Comparison of ENCODE assay signal across 24 cellular contexts in genomic region chr12:21618566-21618965, GRCh38. TPM values are rescaled to one million over a fixed set of nuclear protein-coding genes. Genes with fewer than 3 reads are reported as not detected.
DNase-seq lines count a peak whose midpoint lies in the region; ATAC-seq, FAIRE-seq and TF ChIP-seq lines count a peak whose summit lies in the region.
"Had no signal": no experiment of that assay in that cellular context is flagged by ENCODE, and none has a peak within 500 bp of the region (broad histone marks: within the 10 kb centered on the region; RNA-seq: fewer than 3 reads in every experiment).

No MANE protein-coding gene starts in this region.

- POLR2A ChIA-PET in HEK293 (lab: Yijun Ruan, JAX) = no interaction called here
- POLR2A ChIA-PET in GM12878 (lab: Charles Lee) = no interaction called here

- no TSS peak for BruUV-seq in GM12878 (replicated peaks; lab: Mats Ljungman, UMichigan)

- H3K4me1 ChIP-seq in HEK293 (ENCODE audit: control insufficient read depth, insufficient read depth, low read length) = no peaks in the 10 kb centered on the region
- H3K4me1 ChIP-seq in GM12878 (ENCODE audit: control insufficient read depth, insufficient read depth, low read length) = no peaks in the 10 kb centered on the region
- H3K4me1 ChIP-seq: BE2C had no signal

- no peaks in the 10 kb centered on the region for H3K27me3 Mint-ChIP-seq in activated CD4-positive, alpha-beta T cell treated with anti-CD3 and anti-CD28 coated beads, Interleukin-2, amount 10 ng/mL, durations not matched to agents 24 days and 14 days

- FAIRE-seq in GM12878 (lab: Jason Lieb, UNC) = no peak
- FAIRE-seq: A204.1, D721Med, H54, RCC 7860 had no signal

- RAD21 ChIA-PET in GM12878 (lab: Charles Lee; ENCODE audit: unreplicated experiment) = no interaction called here

- H3K9me3 ChIP-seq in HEK293 (ENCODE audit: control insufficient read depth, insufficient read depth, low read depth, low read length) (no peaks in the 10 kb centered on the region; the same call in 1 of the 2 replicates), GM12878 (replicated peaks; ENCODE audit: control insufficient read depth, insufficient read depth, low read length) (no peaks in the 10 kb centered on the region)

- no peak for TF ChIP-seq RAD21 in GM12878 (IDR thresholded peaks at IDR 0.05; ENCODE audit: insufficient read depth, low read depth, low read length)

- SMC1A ChIA-PET in GM12878 (lab: Charles Lee; ENCODE audit: uncharacterized antibody, unreplicated experiment) = no interaction called here

- CTCF ChIA-PET in HEK293 (lab: Yijun Ruan, JAX) (no interaction called here), GM12878 (lab: Yijun Ruan, JAX) (no interaction called here)

- TF ChIP-seq POLR2A in GM12878 (IDR thresholded peaks at IDR 0.05; ENCODE audit: low read depth, low read length) = no peak

- H3K4me3 ChIP-seq in HEK293 (ENCODE audit: low read depth, low read length) = no peak overlapping the region
- no peak overlapping the region for H3K4me3 ChIP-seq in GM12878

- H3K36me3 ChIP-seq in HEK293 (ENCODE audit: control insufficient read depth in 2 of 2, insufficient read depth in 1 of 2, low read length in 2 of 2) (no peaks in the 10 kb centered on the region), GM12878 (ENCODE audit: control insufficient read depth in 2 of 2, insufficient read depth in 2 of 2, low read length in 1 of 2) (no peaks in the 10 kb centered on the region)
- H3K36me3 ChIP-seq: BE2C had no signal

- peaks cover 21% of the 10 kb centered on the region for H3K9me3 Mint-ChIP-seq in activated CD4-positive, alpha-beta T cell treated with anti-CD3 and anti-CD28 coated beads, Interleukin-2, amount 10 ng/mL, durations not matched to agents 24 days and 14 days
- peaks cover 7% of the 10 kb centered on the region in 2 donors for H3K9me3 Mint-ChIP-seq in activated naive CD4-positive, alpha-beta T cell treated with anti-CD3 and anti-CD28 coated beads, Interleukin-2, amount 50 U/mL, for 72 hours
- H3K9me3 Mint-ChIP-seq: HFFc6 had no signal

- peaks cover 4% of the 10 kb centered on the region for H3K36me3 Mint-ChIP-seq in activated CD4-positive, alpha-beta T cell treated with anti-CD3 and anti-CD28 coated beads, Interleukin-2, amount 10 ng/mL, durations not matched to agents 24 days and 14 days (ENCODE audit: low read depth)
- H3K36me3 Mint-ChIP-seq in activated naive CD4-positive, alpha-beta T cell treated with anti-CD3 and anti-CD28 coated beads, Interleukin-2, amount 50 U/mL, for 72 hours = peaks cover 4 to 21% of the 10 kb centered on the region in 2 donors

- H3K27ac Mint-ChIP-seq in activated CD4-positive, alpha-beta T cell treated with anti-CD3 and anti-CD28 coated beads, Interleukin-2, amount 10 ng/mL, durations not matched to agents 24 days and 14 days = peak overlapping the region; percentile 7
- peak overlapping the region; percentile 1 to 75 for H3K27ac Mint-ChIP-seq in activated naive CD4-positive, alpha-beta T cell treated with anti-CD3 and anti-CD28 coated beads, Interleukin-2, amount 50 U/mL, for 72 hours
- H3K27ac Mint-ChIP-seq: HFFc6 had no signal

- in situ Hi-C loops in GM12878 (cut with MboI) = no loop called here

- H3K9ac ChIP-seq in GM12878 (ENCODE audit: control insufficient read depth, insufficient read depth, low read length) = no peak overlapping the region

- H2AFZ ChIP-seq in GM12878 (ENCODE audit: control insufficient read depth, low read depth, low read length) = no peak overlapping the region

- H3K27ac ChIP-seq in HEK293 (ENCODE audit: extremely low read depth, low read depth, low read length) (no peak overlapping the region), GM12878 (ENCODE audit: control insufficient read depth, insufficient read depth) (no peak overlapping the region)

- intact Hi-C loops in activated CD4-positive, alpha-beta T cell treated with anti-CD3 and anti-CD28 coated beads, Interleukin-2, amount 10 ng/mL, durations not matched to agents 24 days and 14 days (cut with micrococcal nuclease) = loop anchor here (5.0 kb wide), 1 partner anchor 71 kb away; no protein-coding TSS in a partner anchor
- intact Hi-C loops in GM12878 (cut with micrococcal nuclease; ENCODE audit: unreplicated experiment) = no loop called here

- no peak overlapping the region for H3K4me3 Mint-ChIP-seq in activated CD4-positive, alpha-beta T cell treated with anti-CD3 and anti-CD28 coated beads, Interleukin-2, amount 10 ng/mL, durations not matched to agents 24 days and 14 days
- H3K4me3 Mint-ChIP-seq: HFFc6 had no signal

- no peaks in the 10 kb centered on the region for H3K27me3 ChIP-seq in GM12878 (replicated peaks in 1 of 2; ENCODE audit: control insufficient read depth in 2 of 2, insufficient read depth in 2 of 2, low read length in 1 of 2)
- H3K27me3 ChIP-seq: BE2C had no signal

- TF ChIP-seq EP300 in GM12878 (IDR thresholded peaks at IDR 0.05; ENCODE audit: borderline replicate concordance in 1 of 2, control insufficient read depth in 1 of 2, low read depth in 2 of 2, low read length in 2 of 2) = no peak

- H4K20me1 ChIP-seq in GM12878 (ENCODE audit: control insufficient read depth, insufficient read depth) = no peaks in the 10 kb centered on the region

- H3K4me1 Mint-ChIP-seq in activated CD4-positive, alpha-beta T cell treated with anti-CD3 and anti-CD28 coated beads, Interleukin-2, amount 10 ng/mL, durations not matched to agents 24 days and 14 days = peaks cover 37% of the 10 kb centered on the region

- ATAC-seq in activated naive CD4-positive, alpha-beta T cell treated with anti-CD3 and anti-CD28 coated beads, Interleukin-2, amount 50 U/mL, for 72 hours = peak; percentile 46 to 57
- ATAC-seq in GM12878 = 0 out of 3 replicates have a peak, but pooled peaks have one; percentile 22

- H3K4me2 ChIP-seq in GM12878 (ENCODE audit: control insufficient read depth, insufficient read depth) = no peak overlapping the region

- DNase-seq in activated CD4-positive, alpha-beta T cell treated with anti-CD3 and anti-CD28 coated beads, Interleukin-2, amount 10 ng/mL, durations not matched to agents 24 days and 14 days = no peak
- no peak for DNase-seq in activated CD4-positive, alpha-beta T cell treated with anti-CD3 and anti-CD28 coated beads, Interleukin-2, amount 50 U/mL, for 1 hour
- no peak for DNase-seq in activated naive CD4-positive, alpha-beta T cell treated with anti-CD3 and anti-CD28 coated beads, Interleukin-2, amount 50 U/mL, for 72 hours (ENCODE audit: low spot score in 2 of 2)
- DNase-seq in activated naive CD4-positive, alpha-beta T cell treated with Interleukin-2 at 50 U/mL for 16 hours = no peak
- DNase-seq in GM12878 (ENCODE audit: low read depth, low spot score) = no peak
- DNase-seq in NCI-H345 treated with DMSO at 0.1 percent for 48 hours (lab: John Stamatoyannopoulos, UW; ENCODE audit: unreplicated experiment) = no peak
- no peak for DNase-seq in stimulated activated CD4-positive, alpha-beta T cell treated with anti-CD3 and anti-CD28 coated beads, Interleukin-12 subunit alpha, Interleukin-12 subunit beta, amount 100 ng/mL, for 4 hours
- DNase-seq: BE2C, DMS79, HFFc6, MM.1S, NCI-H1092 treated with DMSO at 0.1 percent for 48 hours, NCI-H1694, NCI-H2081 treated with DMSO at 0.1 percent for 48 hours, NCI-H510A, NCI-H748 treated with DMSO at 0.1 percent for 48 hours, Right ventricle myocardium superior had no signal

- no peak for TF ChIP-seq CTCF in HEK293 (tag by site-specific recombination; IDR thresholded peaks at IDR 0.05)
- TF ChIP-seq CTCF in GM12878 (IDR thresholded peaks at IDR 0.05 in 2 of 3, conservative IDR thresholded peaks at IDR 0.05 in 1 of 3; ENCODE audit: control insufficient read depth in 2 of 3, extremely low read depth in 1 of 3, insufficient read depth in 1 of 3, low read depth in 3 of 3, low read length in 3 of 3) = no peak

- no peaks in the 10 kb centered on the region for H3K79me2 ChIP-seq in GM12878 (ENCODE audit: control insufficient read depth, insufficient read depth, low read length)

RNA-seq across cellular contexts. Expression of gene GYS2, which starts 13.9 kb away (rescaled TPM):
- total RNA-seq in activated CD4-positive, alpha-beta T cell treated with anti-CD3 and anti-CD28 coated beads, Interleukin-2, amount 10 ng/mL, durations not matched to agents 24 days and 14 days = 0.17 TPM in 1 of 2 replicates, not detected in the other
- total RNA-seq in activated naive CD4-positive, alpha-beta T cell treated with anti-CD3 and anti-CD28 coated beads, Interleukin-2, amount 50 U/mL, for 72 hours = not detected
- not detected in 2 replicates for total RNA-seq in GM12878 (2013; cell fraction: nucleolus; rRNA removed)
- not detected in 2 replicates for total RNA-seq in GM12878 (2014; rRNA removed)
- total RNA-seq in GM12878 (2014; rRNA removed; fragmentation: Illumina TruSeq; extraction: Trizol) = not detected in 2 replicates
- not detected in 2 replicates for total RNA-seq in GM12878 (2021)
- polyA plus RNA-seq in GM12878 (2011; ENCODE audit: low read depth) = not detected
- not detected in 2 replicates for polyA plus RNA-seq in GM12878 (2011; rRNA removed)
- polyA plus RNA-seq in GM12878 (2011; cell fraction: cytosol; rRNA removed) = 0.03 TPM in 1 of 2 replicates, not detected in the other
- polyA plus RNA-seq in GM12878 (2011; cell fraction: nucleus; rRNA removed) = 0.18 and 0.27 TPM in 2 replicates
- not detected in 2 replicates for polyA plus RNA-seq in GM12878 (2012)
- not detected in 2 replicates for polyA plus RNA-seq in GM12878 (2014; fragmentation: Illumina TruSeq; extraction: Trizol)
- polyA plus RNA-seq in GM12878 (2014; fragmentation: Nextera tagmentation; extraction: Ambion mirVana) = not detected
- not detected in 2 replicates for polyA plus RNA-seq in GM12878 (2014; rRNA removed)
- polyA plus RNA-seq in GM12878 (2016; fragmentation: Nextera tagmentation; extraction: Ambion mirVana) = not detected
- not detected in 2 replicates for polyA minus RNA-seq in GM12878 (2011; rRNA and poly(A)+ RNA removed)
- polyA minus RNA-seq in GM12878 (2011; cell fraction: cytosol; rRNA and poly(A)+ RNA removed) = not detected in 2 replicates
- not detected in 2 replicates for polyA minus RNA-seq in GM12878 (2011; cell fraction: nucleus; rRNA and poly(A)+ RNA removed)
- total RNA-seq: HFFc6, LHCN-M2, OCI-LY7, Right ventricle myocardium superior had no signal

RNA-seq across cellular contexts. Expression of gene LDHB, which starts 39.1 kb away (rescaled TPM):
- 1,574 and 1,607 TPM in 2 replicates for total RNA-seq in activated CD4-positive, alpha-beta T cell treated with anti-CD3 and anti-CD28 coated beads, Interleukin-2, amount 10 ng/mL, durations not matched to agents 24 days and 14 days
- total RNA-seq in activated naive CD4-positive, alpha-beta T cell treated with anti-CD3 and anti-CD28 coated beads, Interleukin-2, amount 50 U/mL, for 72 hours = 1,000 to 10,000 TPM; 1,506 to 1,689 TPM
- 182 and 191 TPM in 2 replicates for total RNA-seq in GM12878 (2013; cell fraction: nucleolus; rRNA removed)
- 800 and 1,059 TPM in 2 replicates for total RNA-seq in GM12878 (2014; rRNA removed)
- total RNA-seq in GM12878 (2014; rRNA removed; fragmentation: Illumina TruSeq; extraction: Trizol) = 1,225 and 1,228 TPM in 2 replicates
- 1,270 and 1,289 TPM in 2 replicates for total RNA-seq in GM12878 (2021)
- 1,011 TPM for polyA plus RNA-seq in GM12878 (2011; ENCODE audit: low read depth)
- polyA plus RNA-seq in GM12878 (2011; rRNA removed) = 1,442 and 2,024 TPM in 2 replicates
- polyA plus RNA-seq in GM12878 (2011; cell fraction: cytosol; rRNA removed) = 546 and 722 TPM in 2 replicates
- 395 and 515 TPM in 2 replicates for polyA plus RNA-seq in GM12878 (2011; cell fraction: nucleus; rRNA removed)
- 1,044 and 1,064 TPM in 2 replicates for polyA plus RNA-seq in GM12878 (2012)
- polyA plus RNA-seq in GM12878 (2014; fragmentation: Illumina TruSeq; extraction: Trizol) = 1,254 and 1,609 TPM in 2 replicates
- polyA plus RNA-seq in GM12878 (2014; fragmentation: Nextera tagmentation; extraction: Ambion mirVana) = 1,000 to 10,000 TPM; 3,645 to 3,692 TPM
- polyA plus RNA-seq in GM12878 (2014; rRNA removed) = 902 and 986 TPM in 2 replicates
- polyA plus RNA-seq in GM12878 (2016; fragmentation: Nextera tagmentation; extraction: Ambion mirVana) = 1,000 to 10,000 TPM; 1,711 to 1,747 TPM
- 628 and 1,062 TPM in 2 replicates for polyA minus RNA-seq in GM12878 (2011; rRNA and poly(A)+ RNA removed)
- polyA minus RNA-seq in GM12878 (2011; cell fraction: cytosol; rRNA and poly(A)+ RNA removed) = 221 and 296 TPM in 2 replicates
- 86.6 and 128 TPM in 2 replicates for polyA minus RNA-seq in GM12878 (2011; cell fraction: nucleus; rRNA and poly(A)+ RNA removed)
